In genomic region chr9:4852419-4852818, GRCh38 we compare ENCODE assay signal across 24 cellular contexts.
"Had no signal": no experiment of that assay in that cellular context is flagged by ENCODE, and none has a peak within 500 bp of the region (broad histone marks: within the 10 kb centered on the region; RNA-seq: fewer than 3 reads in every experiment).

No MANE protein-coding gene starts in this region.

- H3K4me3 ChIP-seq: lung, mucosa of descending colon, prostate gland, right atrium auricular region, smooth muscle cell, testis, transverse colon, upper lobe of right lung, uterus had no signal

- H3K27me3 ChIP-seq: right atrium auricular region, testis, transverse colon, upper lobe of right lung, uterus had no signal

- DNase-seq: cortex of kidney; effector memory CD8-positive, alpha-beta T cell; kidney; mesenchymal stem cell; mucosa of descending colon; naive B cell; nucleus accumbens; stimulated activated CD4-positive, alpha-beta T cell treated with anti-CD3 and anti-CD28 coated beads, Interleukin-12 subunit alpha, Interleukin-12 subunit beta, amount 100 ng/mL, for 4 hours; stimulated activated CD4-positive, alpha-beta T cell treated with anti-CD3 and anti-CD28 coated beads, Interleukin-2, amount 100 ng/mL, for 24 hours; stimulated activated CD4-positive, alpha-beta T cell treated with anti-CD3 and anti-CD28 coated beads, Interleukin-4, amount 100 ng/mL, for 24 hours; stimulated activated naive CD8-positive, alpha-beta T cell treated with anti-CD3 and anti-CD28 coated beads, Interleukin-15, Interleukin-2, amounts not matched to agents 100 U/mL and 50 U/mL, for 24 hours; substantia nigra; testis; transverse colon; upper lobe of right lung; uterus had no signal

- ATAC-seq: effector memory CD8-positive, alpha-beta T cell; left lobe of liver; mucosa of descending colon; natural killer cell treated with Interleukin-12 subunit alpha and Interleukin-12 subunit beta and Interleukin-15 and Interleukin-18, amount 100 ng/mL, for 72 hours; sciatic nerve; stimulated activated effector memory CD8-positive, alpha-beta T cell treated with anti-CD3 and anti-CD28 coated beads, Interleukin-12 subunit alpha, Interleukin-12 subunit beta, amount 100 ng/mL, for 72 hours; stimulated activated naive CD8-positive, alpha-beta T cell treated with anti-CD3 and anti-CD28 coated beads, Interleukin-15, Interleukin-2, amounts not matched to agents 100 U/mL and 50 U/mL, for 24 hours; upper lobe of right lung had no signal

- H3K36me3 ChIP-seq: prostate gland, uterus had no signal

- H3K4me1 ChIP-seq: prostate gland, right atrium auricular region, upper lobe of right lung, uterus had no signal

- H3K9me3 ChIP-seq: mucosa of descending colon, prostate gland, right atrium auricular region, testis, transverse colon, upper lobe of right lung, uterus had no signal

- H3K27ac ChIP-seq: prostate gland, right atrium auricular region, transverse colon, upper lobe of right lung, uterus had no signal
